Comparison of ENCODE assay signal across 22 cellular contexts in the genomic region with DNA sequence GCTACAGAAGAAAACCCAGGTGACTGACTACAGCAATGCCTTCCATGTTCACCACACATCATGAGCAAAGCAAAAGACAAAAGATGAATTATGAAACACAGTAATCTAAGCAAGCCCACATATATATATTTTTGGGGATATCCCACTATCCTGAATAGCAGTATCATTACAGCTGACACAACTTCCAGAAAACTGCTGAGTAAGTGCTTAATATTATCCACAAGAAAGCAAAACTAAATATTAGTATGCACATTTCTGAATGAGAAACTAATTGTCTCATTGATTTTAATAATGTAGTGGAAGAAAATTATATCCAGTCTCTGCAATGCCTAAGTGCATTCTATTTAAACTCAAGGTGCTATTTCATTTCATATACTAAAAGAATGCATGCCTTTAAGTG.
"Had no signal": no experiment of that assay in that cellular context is flagged by ENCODE, and none has a peak within 500 bp of the region (broad histone marks: within the 10 kb centered on the region; RNA-seq: fewer than 3 reads in every experiment).

No MANE protein-coding gene starts in this region.

- H3K4me3 ChIP-seq: coronary artery, dorsolateral prefrontal cortex, esophagus muscularis mucosa, gastroesophageal sphincter, heart left ventricle, left lung, lower lobe of right lung, mucosa of descending colon had no signal

- H3K27me3 ChIP-seq: esophagus muscularis mucosa, left lung had no signal

- ATAC-seq: foreskin keratinocyte, gastroesophageal sphincter, heart left ventricle, left cardiac atrium, left lung, left ventricle myocardium superior, lower lobe of right lung, mucosa of descending colon had no signal

- H3K4me1 ChIP-seq: esophagus muscularis mucosa, foreskin keratinocyte, gastroesophageal sphincter, heart left ventricle, left lung had no signal

- H3K9me3 ChIP-seq: esophagus muscularis mucosa, gastroesophageal sphincter, heart left ventricle, left lung, lower lobe of right lung, mucosa of descending colon had no signal

- H3K27ac ChIP-seq: coronary artery, dorsolateral prefrontal cortex, esophagus muscularis mucosa, foreskin keratinocyte, gastroesophageal sphincter, heart left ventricle, left lung, lower lobe of right lung had no signal

- DNase-seq: dermis blood vessel endothelial cell; dorsolateral prefrontal cortex; effector CD4-positive, alpha-beta T cell; effector memory CD4-positive, alpha-beta T cell; foreskin keratinocyte; heart left ventricle; hippocampal formation; left cardiac atrium; left lung; left ventricle myocardium superior; lower lobe of right lung; mesenchymal stem cell; mucosa of descending colon; naive B cell had no signal

- FAIRE-seq: colon, endothelial cell of umbilical vein, frontal cortex, islet of Langerhans, keratinocyte had no signal

- H3K36me3 ChIP-seq: esophagus muscularis mucosa, gastroesophageal sphincter, heart left ventricle, left lung, lower lobe of right lung had no signal
